1 cellular context compared by ENCODE assay signal in genomic region chr3:129975332-129976090, GRCh38.
TF ChIP-seq lines count a peak whose summit lies in the region.

No MANE protein-coding gene starts in this region.

TF ChIP-seq in HepG2, 621 proteins besides CTCF, POLR2A, EP300 and RAD21 (continued from another document):
- TF ChIP-seq ZNF710 (CRISPR knock-in tag; IDR thresholded peaks at IDR 0.05; ENCODE audit: borderline replicate concordance) (peak; percentile 22; the same call in 1 of the 2 replicates), ZNF343 (CRISPR knock-in tag; IDR thresholded peaks at IDR 0.05) (no peak), NCOR1 (IDR thresholded peaks at IDR 0.05; ENCODE audit: borderline replicate concordance, low read length) (peak; percentile 31; the same call in 1 of the 2 replicates), THYN1 (CRISPR knock-in tag; IDR thresholded peaks at IDR 0.05; ENCODE audit: borderline replicate concordance, low read depth) (no peak), SALL1 (CRISPR knock-in tag; IDR thresholded peaks at IDR 0.05) (no peak), ZNF747 (CRISPR knock-in tag; IDR thresholded peaks at IDR 0.05; ENCODE audit: borderline replicate concordance) (no peak), ARNT (IDR thresholded peaks at IDR 0.05) (no peak)
